In the genomic region with DNA sequence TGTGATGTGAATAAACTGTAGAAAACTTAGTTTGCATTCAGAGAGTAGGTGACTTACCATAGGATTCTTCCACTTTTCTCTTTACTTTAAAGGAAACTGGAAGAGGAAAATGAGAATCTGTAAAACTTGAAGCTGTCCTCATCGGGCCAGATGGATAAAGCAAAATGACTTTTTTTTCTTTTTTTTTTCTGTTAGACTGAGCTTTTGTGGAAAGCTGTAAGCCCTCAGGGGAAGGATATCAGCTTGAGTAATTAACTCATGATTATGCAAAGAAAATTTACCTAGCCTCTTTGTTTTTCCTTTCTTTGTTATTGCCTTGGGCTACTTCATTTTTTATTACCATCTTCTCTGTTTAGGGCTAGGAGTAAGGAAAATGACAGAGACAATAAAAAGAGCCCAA, we compare ENCODE assay signal across 2 cellular contexts.
TF ChIP-seq lines count a peak whose summit lies in the region.

No MANE protein-coding gene starts in this region.

TF ChIP-seq in SK-N-SH, 30 proteins besides CTCF, POLR2A, EP300 and RAD21 (continued from another document):
- no peak for TF ChIP-seq TEAD4 (IDR thresholded peaks at IDR 0.05; ENCODE audit: borderline replicate concordance, insufficient read depth)
- TF ChIP-seq, protein P1, sequence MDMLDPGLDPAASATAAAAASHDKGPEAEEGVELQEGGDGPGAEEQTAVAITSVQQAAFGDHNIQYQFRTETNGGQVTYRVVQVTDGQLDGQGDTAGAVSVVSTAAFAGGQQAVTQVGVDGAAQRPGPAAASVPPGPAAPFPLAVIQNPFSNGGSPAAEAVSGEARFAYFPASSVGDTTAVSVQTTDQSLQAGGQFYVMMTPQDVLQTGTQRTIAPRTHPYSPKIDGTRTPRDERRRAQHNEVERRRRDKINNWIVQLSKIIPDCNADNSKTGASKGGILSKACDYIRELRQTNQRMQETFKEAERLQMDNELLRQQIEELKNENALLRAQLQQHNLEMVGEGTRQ (IDR thresholded peaks at IDR 0.05; ENCODE audit: borderline replicate concordance, low read depth, low read length): no peak
- TF ChIP-seq MEF2A (IDR thresholded peaks at IDR 0.05; ENCODE audit: borderline replicate concordance, low read depth): no peak
- TF ChIP-seq, protein P2, sequence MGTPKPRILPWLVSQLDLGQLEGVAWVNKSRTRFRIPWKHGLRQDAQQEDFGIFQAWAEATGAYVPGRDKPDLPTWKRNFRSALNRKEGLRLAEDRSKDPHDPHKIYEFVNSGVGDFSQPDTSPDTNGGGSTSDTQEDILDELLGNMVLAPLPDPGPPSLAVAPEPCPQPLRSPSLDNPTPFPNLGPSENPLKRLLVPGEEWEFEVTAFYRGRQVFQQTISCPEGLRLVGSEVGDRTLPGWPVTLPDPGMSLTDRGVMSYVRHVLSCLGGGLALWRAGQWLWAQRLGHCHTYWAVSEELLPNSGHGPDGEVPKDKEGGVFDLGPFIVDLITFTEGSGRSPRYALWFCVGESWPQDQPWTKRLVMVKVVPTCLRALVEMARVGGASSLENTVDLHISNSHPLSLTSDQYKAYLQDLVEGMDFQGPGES (IDR thresholded peaks at IDR 0.05; ENCODE audit: low read depth, low read length): no peak
- TF ChIP-seq ELF1 (IDR thresholded peaks at IDR 0.05): no peak
- TF ChIP-seq NFIC (IDR thresholded peaks at IDR 0.05; ENCODE audit: borderline replicate concordance): no peak
- no peak for TF ChIP-seq TCF12 (IDR thresholded peaks at IDR 0.05)
- TF ChIP-seq, protein P3, sequence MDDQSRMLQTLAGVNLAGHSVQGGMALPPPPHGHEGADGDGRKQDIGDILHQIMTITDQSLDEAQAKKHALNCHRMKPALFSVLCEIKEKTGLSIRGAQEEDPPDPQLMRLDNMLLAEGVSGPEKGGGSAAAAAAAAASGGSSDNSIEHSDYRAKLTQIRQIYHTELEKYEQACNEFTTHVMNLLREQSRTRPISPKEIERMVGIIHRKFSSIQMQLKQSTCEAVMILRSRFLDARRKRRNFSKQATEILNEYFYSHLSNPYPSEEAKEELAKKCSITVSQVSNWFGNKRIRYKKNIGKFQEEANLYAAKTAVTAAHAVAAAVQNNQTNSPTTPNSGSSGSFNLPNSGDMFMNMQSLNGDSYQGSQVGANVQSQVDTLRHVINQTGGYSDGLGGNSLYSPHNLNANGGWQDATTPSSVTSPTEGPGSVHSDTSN (IDR thresholded peaks at IDR 0.05): no peak
- TF ChIP-seq GABPA (IDR thresholded peaks at IDR 0.05; ENCODE audit: low read depth): no peak
- TF ChIP-seq, protein P4, sequence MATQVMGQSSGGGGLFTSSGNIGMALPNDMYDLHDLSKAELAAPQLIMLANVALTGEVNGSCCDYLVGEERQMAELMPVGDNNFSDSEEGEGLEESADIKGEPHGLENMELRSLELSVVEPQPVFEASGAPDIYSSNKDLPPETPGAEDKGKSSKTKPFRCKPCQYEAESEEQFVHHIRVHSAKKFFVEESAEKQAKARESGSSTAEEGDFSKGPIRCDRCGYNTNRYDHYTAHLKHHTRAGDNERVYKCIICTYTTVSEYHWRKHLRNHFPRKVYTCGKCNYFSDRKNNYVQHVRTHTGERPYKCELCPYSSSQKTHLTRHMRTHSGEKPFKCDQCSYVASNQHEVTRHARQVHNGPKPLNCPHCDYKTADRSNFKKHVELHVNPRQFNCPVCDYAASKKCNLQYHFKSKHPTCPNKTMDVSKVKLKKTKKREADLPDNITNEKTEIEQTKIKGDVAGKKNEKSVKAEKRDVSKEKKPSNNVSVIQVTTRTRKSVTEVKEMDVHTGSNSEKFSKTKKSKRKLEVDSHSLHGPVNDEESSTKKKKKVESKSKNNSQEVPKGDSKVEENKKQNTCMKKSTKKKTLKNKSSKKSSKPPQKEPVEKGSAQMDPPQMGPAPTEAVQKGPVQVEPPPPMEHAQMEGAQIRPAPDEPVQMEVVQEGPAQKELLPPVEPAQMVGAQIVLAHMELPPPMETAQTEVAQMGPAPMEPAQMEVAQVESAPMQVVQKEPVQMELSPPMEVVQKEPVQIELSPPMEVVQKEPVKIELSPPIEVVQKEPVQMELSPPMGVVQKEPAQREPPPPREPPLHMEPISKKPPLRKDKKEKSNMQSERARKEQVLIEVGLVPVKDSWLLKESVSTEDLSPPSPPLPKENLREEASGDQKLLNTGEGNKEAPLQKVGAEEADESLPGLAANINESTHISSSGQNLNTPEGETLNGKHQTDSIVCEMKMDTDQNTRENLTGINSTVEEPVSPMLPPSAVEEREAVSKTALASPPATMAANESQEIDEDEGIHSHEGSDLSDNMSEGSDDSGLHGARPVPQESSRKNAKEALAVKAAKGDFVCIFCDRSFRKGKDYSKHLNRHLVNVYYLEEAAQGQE (IDR thresholded peaks at IDR 0.05; ENCODE audit: low read depth, low read length): no peak
- TF ChIP-seq SMC3 (IDR thresholded peaks at IDR 0.05; ENCODE audit: low read depth, low read length): no peak

TF ChIP-seq in SK-N-SH treated with all-trans-retinoic acid at 6 μM for 48 hours, 23 proteins besides CTCF, POLR2A, EP300 and RAD21 (continued from another document):
- TF ChIP-seq, protein P5, sequence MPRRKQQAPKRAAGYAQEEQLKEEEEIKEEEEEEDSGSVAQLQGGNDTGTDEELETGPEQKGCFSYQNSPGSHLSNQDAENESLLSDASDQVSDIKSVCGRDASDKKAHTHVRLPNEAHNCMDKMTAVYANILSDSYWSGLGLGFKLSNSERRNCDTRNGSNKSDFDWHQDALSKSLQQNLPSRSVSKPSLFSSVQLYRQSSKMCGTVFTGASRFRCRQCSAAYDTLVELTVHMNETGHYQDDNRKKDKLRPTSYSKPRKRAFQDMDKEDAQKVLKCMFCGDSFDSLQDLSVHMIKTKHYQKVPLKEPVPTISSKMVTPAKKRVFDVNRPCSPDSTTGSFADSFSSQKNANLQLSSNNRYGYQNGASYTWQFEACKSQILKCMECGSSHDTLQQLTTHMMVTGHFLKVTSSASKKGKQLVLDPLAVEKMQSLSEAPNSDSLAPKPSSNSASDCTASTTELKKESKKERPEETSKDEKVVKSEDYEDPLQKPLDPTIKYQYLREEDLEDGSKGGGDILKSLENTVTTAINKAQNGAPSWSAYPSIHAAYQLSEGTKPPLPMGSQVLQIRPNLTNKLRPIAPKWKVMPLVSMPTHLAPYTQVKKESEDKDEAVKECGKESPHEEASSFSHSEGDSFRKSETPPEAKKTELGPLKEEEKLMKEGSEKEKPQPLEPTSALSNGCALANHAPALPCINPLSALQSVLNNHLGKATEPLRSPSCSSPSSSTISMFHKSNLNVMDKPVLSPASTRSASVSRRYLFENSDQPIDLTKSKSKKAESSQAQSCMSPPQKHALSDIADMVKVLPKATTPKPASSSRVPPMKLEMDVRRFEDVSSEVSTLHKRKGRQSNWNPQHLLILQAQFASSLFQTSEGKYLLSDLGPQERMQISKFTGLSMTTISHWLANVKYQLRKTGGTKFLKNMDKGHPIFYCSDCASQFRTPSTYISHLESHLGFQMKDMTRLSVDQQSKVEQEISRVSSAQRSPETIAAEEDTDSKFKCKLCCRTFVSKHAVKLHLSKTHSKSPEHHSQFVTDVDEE (CRISPR knock-in tag; IDR thresholded peaks at IDR 0.05): no peak
- TF ChIP-seq PPARA (CRISPR knock-in tag; IDR thresholded peaks at IDR 0.05; ENCODE audit: borderline replicate concordance) (no peak), RARB (CRISPR knock-in tag; IDR thresholded peaks at IDR 0.05) (no peak), ZNF8 (CRISPR knock-in tag; IDR thresholded peaks at IDR 0.05) (no peak), ZNF70 (CRISPR knock-in tag; IDR thresholded peaks at IDR 0.05) (no peak), BACH2 (CRISPR knock-in tag; IDR thresholded peaks at IDR 0.05; ENCODE audit: borderline replicate concordance) (no peak), SNAI2 (CRISPR knock-in tag; IDR thresholded peaks at IDR 0.05) (no peak), ZFP3 (CRISPR knock-in tag; IDR thresholded peaks at IDR 0.05) (no peak), TOX (CRISPR knock-in tag; IDR thresholded peaks at IDR 0.05; ENCODE audit: borderline replicate concordance) (no peak), CSDC2 (CRISPR knock-in tag; IDR thresholded peaks at IDR 0.05) (no peak), GLIS3 (CRISPR knock-in tag; IDR thresholded peaks at IDR 0.05) (no peak)
- TF ChIP-seq, protein P6, sequence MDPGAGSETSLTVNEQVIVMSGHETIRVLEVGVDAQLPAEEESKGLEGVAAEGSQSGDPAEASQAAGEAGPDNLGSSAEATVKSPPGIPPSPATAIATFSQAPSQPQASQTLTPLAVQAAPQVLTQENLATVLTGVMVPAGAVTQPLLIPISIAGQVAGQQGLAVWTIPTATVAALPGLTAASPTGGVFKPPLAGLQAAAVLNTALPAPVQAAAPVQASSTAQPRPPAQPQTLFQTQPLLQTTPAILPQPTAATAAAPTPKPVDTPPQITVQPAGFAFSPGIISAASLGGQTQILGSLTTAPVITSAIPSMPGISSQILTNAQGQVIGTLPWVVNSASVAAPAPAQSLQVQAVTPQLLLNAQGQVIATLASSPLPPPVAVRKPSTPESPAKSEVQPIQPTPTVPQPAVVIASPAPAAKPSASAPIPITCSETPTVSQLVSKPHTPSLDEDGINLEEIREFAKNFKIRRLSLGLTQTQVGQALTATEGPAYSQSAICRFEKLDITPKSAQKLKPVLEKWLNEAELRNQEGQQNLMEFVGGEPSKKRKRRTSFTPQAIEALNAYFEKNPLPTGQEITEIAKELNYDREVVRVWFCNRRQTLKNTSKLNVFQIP (CRISPR knock-in tag; IDR thresholded peaks at IDR 0.05; ENCODE audit: borderline replicate concordance, low read depth): no peak
- TF ChIP-seq, protein P7, sequence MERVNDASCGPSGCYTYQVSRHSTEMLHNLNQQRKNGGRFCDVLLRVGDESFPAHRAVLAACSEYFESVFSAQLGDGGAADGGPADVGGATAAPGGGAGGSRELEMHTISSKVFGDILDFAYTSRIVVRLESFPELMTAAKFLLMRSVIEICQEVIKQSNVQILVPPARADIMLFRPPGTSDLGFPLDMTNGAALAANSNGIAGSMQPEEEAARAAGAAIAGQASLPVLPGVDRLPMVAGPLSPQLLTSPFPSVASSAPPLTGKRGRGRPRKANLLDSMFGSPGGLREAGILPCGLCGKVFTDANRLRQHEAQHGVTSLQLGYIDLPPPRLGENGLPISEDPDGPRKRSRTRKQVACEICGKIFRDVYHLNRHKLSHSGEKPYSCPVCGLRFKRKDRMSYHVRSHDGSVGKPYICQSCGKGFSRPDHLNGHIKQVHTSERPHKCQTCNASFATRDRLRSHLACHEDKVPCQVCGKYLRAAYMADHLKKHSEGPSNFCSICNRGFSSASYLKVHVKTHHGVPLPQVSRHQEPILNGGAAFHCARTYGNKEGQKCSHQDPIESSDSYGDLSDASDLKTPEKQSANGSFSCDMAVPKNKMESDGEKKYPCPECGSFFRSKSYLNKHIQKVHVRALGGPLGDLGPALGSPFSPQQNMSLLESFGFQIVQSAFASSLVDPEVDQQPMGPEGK (CRISPR knock-in tag; IDR thresholded peaks at IDR 0.05; ENCODE audit: borderline replicate concordance): no peak
- TF ChIP-seq, protein P8, sequence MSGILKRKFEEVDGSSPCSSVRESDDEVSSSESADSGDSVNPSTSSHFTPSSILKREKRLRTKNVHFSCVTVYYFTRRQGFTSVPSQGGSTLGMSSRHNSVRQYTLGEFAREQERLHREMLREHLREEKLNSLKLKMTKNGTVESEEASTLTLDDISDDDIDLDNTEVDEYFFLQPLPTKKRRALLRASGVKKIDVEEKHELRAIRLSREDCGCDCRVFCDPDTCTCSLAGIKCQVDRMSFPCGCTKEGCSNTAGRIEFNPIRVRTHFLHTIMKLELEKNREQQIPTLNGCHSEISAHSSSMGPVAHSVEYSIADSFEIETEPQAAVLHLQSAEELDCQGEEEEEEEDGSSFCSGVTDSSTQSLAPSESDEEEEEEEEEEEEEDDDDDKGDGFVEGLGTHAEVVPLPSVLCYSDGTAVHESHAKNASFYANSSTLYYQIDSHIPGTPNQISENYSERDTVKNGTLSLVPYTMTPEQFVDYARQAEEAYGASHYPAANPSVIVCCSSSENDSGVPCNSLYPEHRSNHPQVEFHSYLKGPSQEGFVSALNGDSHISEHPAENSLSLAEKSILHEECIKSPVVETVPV (CRISPR knock-in tag; IDR thresholded peaks at IDR 0.05): no peak
